14 cellular contexts compared by ENCODE assay signal in genomic region chr10:13815766-13816165, GRCh38.
DNase-seq lines count a peak whose midpoint lies in the region; ATAC-seq and TF ChIP-seq lines count a peak whose summit lies in the region.
"Had no signal": no experiment of that assay in that cellular context is flagged by ENCODE, and none has a peak within 500 bp of the region (broad histone marks: within the 10 kb centered on the region; RNA-seq: fewer than 3 reads in every experiment).

No MANE protein-coding gene starts in this region.

- DNase-seq in LHCN-M2 (ENCODE audit: low read depth) (peak; percentile 75), mammary epithelial cell (peak; percentile 50), iris pigment epithelial cell (ENCODE audit: low read depth) (peak; percentile 67), Ammon's horn (ENCODE audit: low spot score) (no peak)
- DNase-seq: activated T-cell treated with anti-CD3 and anti-CD28 coated beads, Interleukin-2, amount 50 U/mL, for 1 hour; adrenal gland; effector CD8-positive, alpha-beta T cell; NCI-H1105; stimulated activated naive CD8-positive, alpha-beta T cell treated with anti-CD3 and anti-CD28 coated beads, Interleukin-15, amount 100 ng/mL, for 72 hours had no signal

- dilution Hi-C loops in mammary epithelial cell (cut with HindIII; ENCODE audit: low sequenced_read_pairs): no loop called here

- no TSS peak for BruUV-seq in mammary epithelial cell (replicated peaks; lab: Mats Ljungman, UMichigan)

- no peak overlapping the region for H3K4me3 ChIP-seq in ACC112 (ENCODE audit: low read depth, low read length)
- H3K4me3 ChIP-seq in mammary epithelial cell (replicated peaks in 1 of 3; ENCODE audit: insufficient read depth in 1 of 3, low read depth in 2 of 3, low read length in 3 of 3): no peak overlapping the region
- H3K4me3 ChIP-seq: adrenal gland, skin epidermis had no signal

- no peak for ATAC-seq in GM21786 (IDR thresholded peaks at IDR 0.05; ENCODE audit: unreplicated experiment)
- ATAC-seq in GM18520 (IDR thresholded peaks at IDR 0.05; ENCODE audit: unreplicated experiment): no peak
- no peak for ATAC-seq in HG03175 (IDR thresholded peaks at IDR 0.05; ENCODE audit: unreplicated experiment)
- ATAC-seq: stimulated activated naive CD8-positive, alpha-beta T cell treated with anti-CD3 and anti-CD28 coated beads, Interleukin-15, amount 100 ng/mL, for 72 hours had no signal

- H3K27me3 ChIP-seq in ACC112 (ENCODE audit: insufficient read depth, low read length): no peaks in the 10 kb centered on the region
- no peaks in the 10 kb centered on the region for H3K27me3 ChIP-seq in mammary epithelial cell (ENCODE audit: insufficient read depth, low read length)
- H3K27me3 ChIP-seq: adrenal gland had no signal

- no peak overlapping the region for H3K4me2 ChIP-seq in mammary epithelial cell (ENCODE audit: insufficient read depth, low read depth, low read length)

- in situ Hi-C loops in mammary epithelial cell (cut with MboI; ENCODE audit: low sequenced_read_pairs in 2 of 2): no loop called here

- intact Hi-C loops in mammary epithelial cell (cut with micrococcal nuclease): no loop called here

- H3K4me1 ChIP-seq in ACC112 (ENCODE audit: control insufficient read depth, insufficient read depth, low read length, unreplicated experiment) (peaks cover 12% of the 10 kb centered on the region), mammary epithelial cell (ENCODE audit: insufficient read depth, low read length) (peaks cover 18% of the 10 kb centered on the region)

- H3K79me2 ChIP-seq in ACC112 (ENCODE audit: control insufficient read depth, insufficient read depth, low read length, unreplicated experiment) (peaks cover 19% of the 10 kb centered on the region), mammary epithelial cell (ENCODE audit: insufficient read depth, low read length) (no peaks in the 10 kb centered on the region)

- no peaks in the 10 kb centered on the region for H3K9me3 ChIP-seq in mammary epithelial cell (replicated peaks; ENCODE audit: insufficient read depth, low read length)
- H3K9me3 ChIP-seq: adrenal gland had no signal

- H3K9ac ChIP-seq in mammary epithelial cell (ENCODE audit: insufficient read depth, low read length): no peak overlapping the region

- H3K36me3 ChIP-seq in ACC112 (ENCODE audit: insufficient read depth, low read length) (0 out of 2 replicates have a peak, but pooled peaks cover 12% of the 10 kb centered on the region), mammary epithelial cell (ENCODE audit: insufficient read depth, low read length) (no peaks in the 10 kb centered on the region)
- H3K36me3 ChIP-seq: adrenal gland had no signal

- H4K20me1 ChIP-seq in mammary epithelial cell (ENCODE audit: insufficient read depth, low read length): no peaks in the 10 kb centered on the region

- H2AFZ ChIP-seq in ACC112 (ENCODE audit: low read length, unreplicated experiment) (no peak overlapping the region), mammary epithelial cell (ENCODE audit: low read depth, low read length) (no peak overlapping the region)

- peak overlapping the region; percentile 70 for H3K27ac ChIP-seq in ACC112 (ENCODE audit: low read depth, low read length)
- H3K27ac ChIP-seq in mammary epithelial cell (ENCODE audit: insufficient read depth, low read depth, low read length): peak overlapping the region; percentile 9
- H3K27ac ChIP-seq: skin epidermis had no signal

- CTCF ChIA-PET in mammary epithelial cell (lab: Charles Lee; ENCODE audit: low non-redundant PET): no interaction called here

- TF ChIP-seq CTCF in mammary epithelial cell (conservative IDR thresholded peaks at IDR 0.05 in 1 of 2, IDR thresholded peaks at IDR 0.05 in 1 of 2; ENCODE audit: extremely low read depth in 1 of 2, insufficient read depth in 1 of 2, low read depth in 1 of 2, low read length in 2 of 2): no peak
